ENCODE assay signal across 2 cellular contexts in the genomic region with DNA sequence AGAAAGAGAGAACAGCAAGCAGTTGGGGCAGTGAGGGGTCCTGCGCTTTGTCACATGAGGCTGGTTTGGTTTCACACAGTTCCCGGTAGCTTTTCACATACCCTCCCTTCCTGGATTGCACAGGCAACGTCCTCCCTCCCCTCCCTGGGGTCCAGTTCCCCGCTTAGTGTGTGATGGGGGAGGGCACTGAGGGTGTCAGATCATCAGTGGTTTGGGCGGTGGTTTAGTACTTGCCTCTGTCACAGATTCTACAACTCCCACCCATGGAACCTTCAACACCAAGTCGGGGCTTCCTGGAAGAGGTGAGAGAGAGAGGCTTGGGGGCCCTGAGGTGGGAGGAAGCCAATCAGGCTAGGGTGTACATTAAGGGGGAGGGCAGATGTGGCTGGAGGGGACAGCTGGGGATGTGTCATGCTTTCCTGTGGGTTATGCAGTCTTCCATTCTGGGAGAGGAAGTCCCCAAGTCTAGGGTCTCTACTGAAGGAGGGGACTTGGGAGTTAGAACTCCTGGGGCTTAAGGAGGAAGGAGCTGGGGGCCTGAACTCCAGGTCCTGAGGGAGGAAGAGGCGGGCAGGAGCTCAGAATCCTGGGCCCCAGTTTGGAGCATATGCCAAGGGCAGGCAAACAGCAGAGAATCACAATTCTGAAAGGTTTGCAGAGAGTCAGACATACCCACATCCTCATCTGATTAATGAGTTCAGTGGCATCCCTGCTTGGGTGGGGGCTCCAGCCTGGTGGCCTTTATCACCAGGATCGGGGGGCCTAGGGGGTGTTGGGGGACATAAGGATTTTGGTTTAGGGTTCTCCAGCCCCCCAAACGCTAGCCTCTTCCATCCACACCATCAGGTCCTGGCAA.
TF ChIP-seq lines count a peak whose summit lies in the region.

A gene with protein sequence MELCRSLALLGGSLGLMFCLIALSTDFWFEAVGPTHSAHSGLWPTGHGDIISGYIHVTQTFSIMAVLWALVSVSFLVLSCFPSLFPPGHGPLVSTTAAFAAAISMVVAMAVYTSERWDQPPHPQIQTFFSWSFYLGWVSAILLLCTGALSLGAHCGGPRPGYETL (minus strand): TSS at position 6 of the 856 bp plus-strand sequence. CDS start 119 bp downstream, outside the sequence.

TF ChIP-seq in H1, 55 proteins besides CTCF, POLR2A, EP300 and RAD21:
- TF ChIP-seq POLR2AphosphoS5 (IDR thresholded peaks at IDR 0.05; ENCODE audit: low read depth, low read length) = no peak
- TF ChIP-seq ZNF274 (IDR thresholded peaks at IDR 0.05; ENCODE audit: borderline replicate concordance, extremely low read depth, low read length) = no peak
- no peak for TF ChIP-seq TAF1 (IDR thresholded peaks at IDR 0.05; ENCODE audit: low read depth, low read length)
- TF ChIP-seq CEBPB (IDR thresholded peaks at IDR 0.05; ENCODE audit: low read depth, low read length) = no peak
- TF ChIP-seq, protein P1, sequence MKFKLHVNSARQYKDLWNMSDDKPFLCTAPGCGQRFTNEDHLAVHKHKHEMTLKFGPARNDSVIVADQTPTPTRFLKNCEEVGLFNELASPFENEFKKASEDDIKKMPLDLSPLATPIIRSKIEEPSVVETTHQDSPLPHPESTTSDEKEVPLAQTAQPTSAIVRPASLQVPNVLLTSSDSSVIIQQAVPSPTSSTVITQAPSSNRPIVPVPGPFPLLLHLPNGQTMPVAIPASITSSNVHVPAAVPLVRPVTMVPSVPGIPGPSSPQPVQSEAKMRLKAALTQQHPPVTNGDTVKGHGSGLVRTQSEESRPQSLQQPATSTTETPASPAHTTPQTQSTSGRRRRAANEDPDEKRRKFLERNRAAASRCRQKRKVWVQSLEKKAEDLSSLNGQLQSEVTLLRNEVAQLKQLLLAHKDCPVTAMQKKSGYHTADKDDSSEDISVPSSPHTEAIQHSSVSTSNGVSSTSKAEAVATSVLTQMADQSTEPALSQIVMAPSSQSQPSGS (IDR thresholded peaks at IDR 0.05; ENCODE audit: low read length) = no peak
- TF ChIP-seq SP4 (IDR thresholded peaks at IDR 0.05; ENCODE audit: low read length) = no peak
- TF ChIP-seq KDM5A (IDR thresholded peaks at IDR 0.05; ENCODE audit: low read length) = no peak
- TF ChIP-seq, protein P2, sequence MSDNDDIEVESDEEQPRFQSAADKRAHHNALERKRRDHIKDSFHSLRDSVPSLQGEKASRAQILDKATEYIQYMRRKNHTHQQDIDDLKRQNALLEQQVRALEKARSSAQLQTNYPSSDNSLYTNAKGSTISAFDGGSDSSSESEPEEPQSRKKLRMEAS (IDR thresholded peaks at IDR 0.05) = no peak
- TF ChIP-seq SIRT6 (IDR thresholded peaks at IDR 0.05; ENCODE audit: low read length) = no peak
- no peak for TF ChIP-seq GABPA (IDR thresholded peaks at IDR 0.05; ENCODE audit: borderline replicate concordance, insufficient read depth, low read length)
- TF ChIP-seq RFX5 (IDR thresholded peaks at IDR 0.05; ENCODE audit: borderline replicate concordance, low read depth, low read length) = no peak
- no peak for TF ChIP-seq SAP30 (IDR thresholded peaks at IDR 0.05; ENCODE audit: insufficient read depth, insufficient replicate concordance, low read length)
- TF ChIP-seq KDM4A (IDR thresholded peaks at IDR 0.05; ENCODE audit: low read depth, low read length, severe bottlenecking) = no peak
- TF ChIP-seq MAFK (IDR thresholded peaks at IDR 0.05; ENCODE audit: low read depth, low read length) = no peak
- TF ChIP-seq SUZ12 (IDR thresholded peaks at IDR 0.05; ENCODE audit: low read length) = no peak
- TF ChIP-seq NANOG (IDR thresholded peaks at IDR 0.05; ENCODE audit: insufficient read depth, low read depth, low read length, poor library complexity, severe bottlenecking) = no peak
- no peak for TF ChIP-seq BCL11A (IDR thresholded peaks at IDR 0.05; ENCODE audit: low read depth in 2 of 2, low read length in 2 of 2)
- no peak for TF ChIP-seq SIX5 (IDR thresholded peaks at IDR 0.05; ENCODE audit: low read depth, low read length)

TF ChIP-seq in HEK293T, 16 proteins besides CTCF, POLR2A, EP300 and RAD21:
- TF ChIP-seq ARNT (IDR thresholded peaks at IDR 0.05) (no peak), FOXK2 (IDR thresholded peaks at IDR 0.05) (no peak), ZNF384 (IDR thresholded peaks at IDR 0.05) (no peak), HDGF (IDR thresholded peaks at IDR 0.05; ENCODE audit: borderline replicate concordance) (no peak), BHLHE40 (IDR thresholded peaks at IDR 0.05; ENCODE audit: borderline replicate concordance) (no peak), ELF4 (IDR thresholded peaks at IDR 0.05) (no peak), SP1 (IDR thresholded peaks at IDR 0.05) (no peak)
